8 cellular contexts compared by ENCODE assay signal in genomic region chrX:32530802-32531403, GRCh38.
DNase-seq lines count a peak whose midpoint lies in the region; ATAC-seq, FAIRE-seq and TF ChIP-seq lines count a peak whose summit lies in the region.

No MANE protein-coding gene starts in this region.

- peak overlapping the region; percentile 11 for H3K4me3 ChIP-seq in choroid plexus epithelial cell (ENCODE audit: low read depth, low read length)

- DNase-seq in NCI-H146 (lab: John Stamatoyannopoulos, UW) = peak; percentile 14
- DNase-seq in NCI-H146 treated with DMSO at 0.1 percent for 48 hours (lab: John Stamatoyannopoulos, UW; ENCODE audit: unreplicated experiment) = no peak
- DNase-seq in HCEC 1CT = peak; percentile 32
- peak; percentile 85 for DNase-seq in NCI-H82 (lab: John Stamatoyannopoulos, UW)
- peak; percentile 66 for DNase-seq in choroid plexus epithelial cell (ENCODE audit: low read depth)
- peak; percentile 10 for DNase-seq in middle frontal gyrus (ENCODE audit: extremely low spot score, low spot score)
- DNase-seq in GM12892 (ENCODE audit: insufficient read length) = no peak

- FAIRE-seq in GM12892 (lab: Jason Lieb, UNC) = no peak

- no peak for ATAC-seq in HG03045 (IDR thresholded peaks at IDR 0.05; ENCODE audit: unreplicated experiment)

- TF ChIP-seq CTCF in choroid plexus epithelial cell (conservative IDR thresholded peaks at IDR 0.05; ENCODE audit: low read depth, low read length) = peak; percentile 54

- TF ChIP-seq POLR2A in GM12892 (IDR thresholded peaks at IDR 0.05; ENCODE audit: low read depth, low read length) = no peak

Comparison
In these comparisons a context has a peak if more than half of its experiments do, and no peak if none do; other contexts are left out.
1. DNase-seq: peak in NCI-H146 (single experiment), HCEC 1CT (single experiment), NCI-H82 (single experiment), choroid plexus epithelial cell (single experiment) and middle frontal gyrus (single experiment); none in NCI-H146 treated with DMSO at 0.1 percent for 48 hours (single experiment) and GM12892 (single experiment).